ENCODE assay signal across 14 cellular contexts in genomic region chr4:6856391-6856790, GRCh38. TPM values are rescaled to one million over a fixed set of nuclear protein-coding genes. Genes with fewer than 3 reads are reported as not detected.
DNase-seq lines count a peak whose midpoint lies in the region; ATAC-seq and TF ChIP-seq lines count a peak whose summit lies in the region.
"Had no signal": no experiment of that assay in that cellular context is flagged by ENCODE, and none has a peak within 500 bp of the region (broad histone marks: within the 10 kb centered on the region; RNA-seq: fewer than 3 reads in every experiment).

No MANE protein-coding gene starts in this region.

- ATAC-seq in GM21515 (IDR thresholded peaks at IDR 0.05; ENCODE audit: unreplicated experiment) = no peak
- ATAC-seq: left lung had no signal

- peaks cover 5% of the 10 kb centered on the region; the same call in 1 of the 2 replicates for H3K9me3 Mint-ChIP-seq in HFFc6
- H3K9me3 Mint-ChIP-seq in brain = peaks cover 0 to 16% (median 6%) of the 10 kb centered on the region in 5 experiments
- peaks cover 13% of the 10 kb centered on the region for H3K9me3 Mint-ChIP-seq in nephron progenitor cell

- peaks cover 3% of the 10 kb centered on the region for H3K27me3 Mint-ChIP-seq in HFFc6 (ENCODE audit: insufficient read depth)
- H3K27me3 Mint-ChIP-seq in brain = peaks cover 3% of the 10 kb centered on the region
- no peaks in the 10 kb centered on the region for H3K27me3 Mint-ChIP-seq in nephron progenitor cell (ENCODE audit: low read depth, poor library complexity)

- peaks cover 37% of the 10 kb centered on the region for H3K36me3 Mint-ChIP-seq in HFFc6 (ENCODE audit: low read depth)
- H3K36me3 Mint-ChIP-seq in brain = peaks cover 65% of the 10 kb centered on the region
- peaks cover 48% of the 10 kb centered on the region for H3K36me3 Mint-ChIP-seq in nephron progenitor cell (ENCODE audit: low read depth)

- DNase-seq in AG10803 (ENCODE audit: low read depth) (peak; percentile 33), HFFc6 (no peak), nephron progenitor cell (no peak), SIG-M5 treated with dmso at 0.1 percent for 504 hours (lab: John Stamatoyannopoulos, UW; ENCODE audit: unreplicated experiment) (no peak), NCI-H1092 (lab: John Stamatoyannopoulos, UW) (no peak), GM13976 (ENCODE audit: low spot score) (no peak)
- DNase-seq: Caco-2; left lung; NCI-H1092 treated with DMSO at 0.1 percent for 48 hours; NCI-H69; SIG-M5; stimulated activated CD4-positive, alpha-beta T cell treated with anti-CD3 and anti-CD28 coated beads, Interleukin-4, amount 100 ng/mL, for 1 hour had no signal

- H3K4me3 Mint-ChIP-seq in HFFc6 (peak overlapping the region; percentile 63; the same call in 1 of the 2 replicates), brain (peak overlapping the region in 1 of 5 experiments; percentile 1), nephron progenitor cell (no peak overlapping the region)

- no peak overlapping the region for H3K4me3 ChIP-seq in AG10803 (ENCODE audit: low read length)
- H3K4me3 ChIP-seq: left lung had no signal

- in situ Hi-C loops in GM13976 (cut with MboI; ENCODE audit: low sequenced_read_pairs, unreplicated experiment) = no loop called here

- TF ChIP-seq CTCF in AG10803 (conservative IDR thresholded peaks at IDR 0.05; ENCODE audit: low read length) = no peak
- TF ChIP-seq CTCF in HFFc6 (IDR thresholded peaks at IDR 0.05) = no peak
- no peak for TF ChIP-seq CTCF in brain (conservative IDR thresholded peaks at IDR 0.05)
- no peak for TF ChIP-seq CTCF in nephron progenitor cell (IDR thresholded peaks at IDR 0.05)
- no peak for TF ChIP-seq CTCF in GM13976 (IDR thresholded peaks at IDR 0.05; ENCODE audit: borderline replicate concordance, control extremely low read depth, extremely low read depth, insufficient read depth, missing control alignments)

- H3K4me1 Mint-ChIP-seq in HFFc6 (ENCODE audit: low read depth) (peaks cover 15% of the 10 kb centered on the region), brain (peaks cover 26% of the 10 kb centered on the region), nephron progenitor cell (no peaks in the 10 kb centered on the region)

- H3K27ac Mint-ChIP-seq in HFFc6 = peak overlapping the region; percentile 94
- peak overlapping the region in 4 of 5 experiments; percentile 59 to 95 (median 74) for H3K27ac Mint-ChIP-seq in brain
- H3K27ac Mint-ChIP-seq in nephron progenitor cell = peak overlapping the region; percentile 53

RNA-seq across cellular contexts. Expression of gene TBC1D14, which starts 53.2 kb away (rescaled TPM):
- 10 to 100 TPM; 23.3 to 32.5 (median 27.9) TPM for total RNA-seq in HFFc6 (2021; fragmentation: NEBNext Ultra II Directional; extraction: Animal tissue kit (Norgen Biotek cat#: 25700))
- 56.0 TPM for polyA plus RNA-seq in brain (ENCODE audit: insufficient read depth, low read depth, low replicate concordance)
